In genomic region chr18:63422087-63422861, GRCh38 we compare ENCODE assay signal across 8 cellular contexts. TPM values are rescaled to one million over a fixed set of nuclear protein-coding genes. Genes with fewer than 3 reads are reported as not detected.
DNase-seq lines count a peak whose midpoint lies in the region; ATAC-seq, FAIRE-seq and TF ChIP-seq lines count a peak whose summit lies in the region.

TSS of gene VPS4B (minus strand) at chr18:63422476. CDS start at chr18:63422259, 217 bp downstream.

- peak within 1 kb of the TSS; percentile 90 for H3K4me3 ChIP-seq in CD4-positive, CD25-positive, alpha-beta regulatory T cell (ENCODE audit: low read depth, low read length)
- H3K4me3 ChIP-seq in HepG2 (replicated peaks in 1 of 3; ENCODE audit: insufficient read depth in 1 of 3, low read depth in 2 of 3, low read length in 3 of 3): peak within 1 kb of the TSS; percentile 77 to 96 (median 90)

- peaks cover 9% of the 10 kb centered on the region for H3K36me3 ChIP-seq in CD4-positive, CD25-positive, alpha-beta regulatory T cell (ENCODE audit: control insufficient read depth, insufficient read depth, low read length)
- peaks cover 0 to 12% of the 10 kb centered on the region in 2 experiments; a peak in 2 of 5 replicates for H3K36me3 ChIP-seq in HepG2 (replicated peaks in 1 of 2; ENCODE audit: control insufficient read depth in 1 of 2, insufficient read depth in 2 of 2, low read length in 2 of 2)

- H3K9ac ChIP-seq in HepG2 (ENCODE audit: insufficient read depth, low read depth, low read length): peak within 1 kb of the TSS; percentile 87

- intact Hi-C loops in activated CD4-positive, alpha-beta memory T cell treated with anti-CD3 and anti-CD28 coated beads for 36 hours (cut with micrococcal nuclease): loop anchor here (1.0 to 5.0 kb wide), 13 partner anchors 11 to 1235 kb away; partner anchors contain the start of genes KDSR, PHLPP1, PIGN and RELCH
- intact Hi-C loops in HepG2 (cut with micrococcal nuclease; ENCODE audit: unreplicated experiment): loop anchor here (1.0 to 2.0 kb wide), 2 partner anchors 55 to 101 kb away; partner anchors contain the start of gene KDSR

- in situ Hi-C loops in HepG2 (cut with HindIII; ENCODE audit: extremely low pct_ligation_motif_present, low pct_unique_long_range_greater_than_20kb): no loop called here

- no peaks in the 10 kb centered on the region for H4K20me1 ChIP-seq in HepG2 (ENCODE audit: insufficient read depth, low read length)

- WGBS in HepG2 (ENCODE audit: low lambda C conversion rate): 0% methylated on average over 37 of the region's 58 CpGs

- no TSS peak for BruUV-seq in HepG2 (replicated peaks; lab: Mats Ljungman, UMichigan)

- H2AFZ ChIP-seq in HepG2 (ENCODE audit: low read length): peak within 1 kb of the TSS; percentile 66

- CTCF ChIA-PET in activated CD4-positive, alpha-beta memory T cell treated with anti-CD3 and anti-CD28 coated beads for 36 hours (lab: Charles Lee): interaction anchor here (0.6 to 1.6 kb wide), 3 partner anchors 17 to 405 kb away, joined by 3 to 6 read pairs (median 4); no protein-coding TSS in a partner anchor
- CTCF ChIA-PET in HepG2 (lab: Yijun Ruan, JAX; ENCODE audit: low intra/inter-chr PET ratio, low total read pairs): no interaction called here

- peak within 1 kb of the TSS; percentile 98 to 100 (median 99) for H3K27ac Mint-ChIP-seq in CD4-positive, CD25-positive, alpha-beta regulatory T cell
- peak within 1 kb of the TSS; percentile 97 for H3K27ac Mint-ChIP-seq in activated CD4-positive, alpha-beta memory T cell treated with anti-CD3 and anti-CD28 coated beads for 36 hours

- peak; percentile 87 to 89 for TF ChIP-seq POLR2A in HepG2 (IDR thresholded peaks at IDR 0.05; ENCODE audit: insufficient read depth in 1 of 2, low read depth in 2 of 2, low read length in 2 of 2)

- FAIRE-seq in HepG2 (lab: Jason Lieb, UNC): peak; percentile 91

- peaks cover 19% of the 10 kb centered on the region for H3K4me1 ChIP-seq in CD4-positive, CD25-positive, alpha-beta regulatory T cell (ENCODE audit: control insufficient read depth, insufficient read depth, low read length, poor library complexity, severe bottlenecking)
- peaks cover 29% of the 10 kb centered on the region for H3K4me1 ChIP-seq in HepG2 (ENCODE audit: insufficient read depth, low read length)

- H3K27me3 ChIP-seq in CD4-positive, CD25-positive, alpha-beta regulatory T cell (ENCODE audit: control insufficient read depth, insufficient read depth, low read length): no peaks in the 10 kb centered on the region
- H3K27me3 ChIP-seq in HepG2 (ENCODE audit: control insufficient read depth in 1 of 2, insufficient read depth in 2 of 2, low read length in 2 of 2): no peaks in the 10 kb centered on the region; a peak in 1 of 5 replicates

- H3K79me2 ChIP-seq in HepG2 (ENCODE audit: insufficient read depth, low read length): peaks cover 38% of the 10 kb centered on the region

- peak within 1 kb of the TSS; percentile 96 for H3K27ac ChIP-seq in CD4-positive, CD25-positive, alpha-beta regulatory T cell (ENCODE audit: insufficient read depth, low read length, poor library complexity, severe bottlenecking)
- H3K27ac ChIP-seq in HepG2 (ENCODE audit: extremely low read length, insufficient read depth, low read length): peak within 1 kb of the TSS; percentile 88

- peaks cover 22 to 38% (median 27%) of the 10 kb centered on the region in 4 donors for H3K4me1 Mint-ChIP-seq in CD4-positive, CD25-positive, alpha-beta regulatory T cell
- H3K4me1 Mint-ChIP-seq in activated CD4-positive, alpha-beta memory T cell treated with anti-CD3 and anti-CD28 coated beads for 36 hours (ENCODE audit: low read depth): peaks cover 33% of the 10 kb centered on the region

- peak; percentile 94 to 96 for ATAC-seq in CD4-positive, CD25-positive, alpha-beta regulatory T cell (ENCODE audit: low read depth in 2 of 2)
- ATAC-seq in GM19438 (IDR thresholded peaks at IDR 0.05; ENCODE audit: low read depth, unreplicated experiment) (peak; percentile 94), HG03575 (IDR thresholded peaks at IDR 0.05; ENCODE audit: extremely low read depth, insufficient number of reproducible peaks, low FRiP score, unreplicated experiment) (peak; percentile 85), HepG2 (peak; percentile 98)

- H3K4me3 Mint-ChIP-seq in CD4-positive, CD25-positive, alpha-beta regulatory T cell: peak within 1 kb of the TSS in 3 of 4 donors; percentile 92 to 99 (median 97)
- H3K4me3 Mint-ChIP-seq in activated CD4-positive, alpha-beta memory T cell treated with anti-CD3 and anti-CD28 coated beads for 36 hours: peak within 1 kb of the TSS; percentile 95

- no peaks in the 10 kb centered on the region for H3K9me3 Mint-ChIP-seq in CD4-positive, CD25-positive, alpha-beta regulatory T cell
- no peaks in the 10 kb centered on the region for H3K9me3 Mint-ChIP-seq in activated CD4-positive, alpha-beta memory T cell treated with anti-CD3 and anti-CD28 coated beads for 36 hours

- H3K9me3 ChIP-seq in CD4-positive, CD25-positive, alpha-beta regulatory T cell (ENCODE audit: control insufficient read depth in 2 of 2, low read length in 2 of 2): no peaks in the 10 kb centered on the region
- H3K9me3 ChIP-seq in HepG2 (ENCODE audit: low read length): no peaks in the 10 kb centered on the region

- peaks cover 5% of the 10 kb centered on the region for H3K36me3 Mint-ChIP-seq in CD4-positive, CD25-positive, alpha-beta regulatory T cell
- H3K36me3 Mint-ChIP-seq in activated CD4-positive, alpha-beta memory T cell treated with anti-CD3 and anti-CD28 coated beads for 36 hours: peaks cover 3% of the 10 kb centered on the region

- H3K27me3 Mint-ChIP-seq in CD4-positive, CD25-positive, alpha-beta regulatory T cell: peaks cover 3% of the 10 kb centered on the region
- peaks cover 5% of the 10 kb centered on the region for H3K27me3 Mint-ChIP-seq in activated CD4-positive, alpha-beta memory T cell treated with anti-CD3 and anti-CD28 coated beads for 36 hours

- DNase-seq in CD4-positive, CD25-positive, alpha-beta regulatory T cell: peak; percentile 100
- DNase-seq in NCI-H82 treated with DMSO at 0.1 percent for 48 hours (lab: John Stamatoyannopoulos, UW; ENCODE audit: unreplicated experiment) (peak; percentile 93), dermis microvascular lymphatic vessel endothelial cell (ENCODE audit: low read depth in 2 of 2) (peak; percentile 98 to 100), HepG2 (ENCODE audit: low spot score) (peak; percentile 98)
- peak; percentile 100 for DNase-seq in activated CD4-positive, alpha-beta memory T cell treated with anti-CD3 and anti-CD28 coated beads for 36 hours
- DNase-seq in stimulated activated CD4-positive, alpha-beta T cell treated with anti-CD3 and anti-CD28 coated beads, Interleukin-4, amount 100 ng/mL, for 1 hour: peak; percentile 99

- TF ChIP-seq RAD21 in HepG2 (CRISPR knock-in tag; IDR thresholded peaks at IDR 0.05): peak; percentile 26; the same call in 1 of the 2 replicates

- H3K4me2 ChIP-seq in HepG2 (ENCODE audit: low read depth, low read length): peak within 1 kb of the TSS; percentile 92

- POLR2A ChIA-PET in activated CD4-positive, alpha-beta memory T cell treated with anti-CD3 and anti-CD28 coated beads for 36 hours (lab: Charles Lee): interaction anchor here (0.6 to 2.0 kb wide), 5 partner anchors 11 to 76 kb away, joined by 3 to 13 read pairs (median 4); partner anchors contain the start of gene KDSR
- POLR2A ChIA-PET in HepG2 (lab: Yijun Ruan, JAX): interaction anchor here (0.7 to 3.5 kb wide), 8 partner anchors 12 to 1194 kb away, joined by 3 to 36 read pairs (median 4); partner anchors contain the start of gene KDSR

- TF ChIP-seq EP300 in HepG2 (IDR thresholded peaks at IDR 0.05; ENCODE audit: low read depth in 2 of 2, low read length in 2 of 2) (no peak), HepG2 (CRISPR knock-in tag; IDR thresholded peaks at IDR 0.05; ENCODE audit: borderline replicate concordance) (peak; percentile 31; the same call in 1 of the 2 replicates)

- no peak for TF ChIP-seq CTCF in HepG2 (CRISPR knock-in tag; IDR thresholded peaks at IDR 0.05)

TF ChIP-seq in HepG2, 621 proteins besides CTCF, POLR2A, EP300 and RAD21 (continues in another document):
- TF ChIP-seq PHF21A (CRISPR knock-in tag; IDR thresholded peaks at IDR 0.05): peak; percentile 78
- no peak; the same call in 1 of the 2 replicates for TF ChIP-seq ZNF256 (CRISPR knock-in tag; conservative IDR thresholded peaks at IDR 0.05)
- peak; percentile 83 for TF ChIP-seq ASH2L (IDR thresholded peaks at IDR 0.05; ENCODE audit: insufficient read length, low read depth, low read length)
- no peak for TF ChIP-seq ONECUT2 (CRISPR knock-in tag; IDR thresholded peaks at IDR 0.05)
- TF ChIP-seq ZNF367 (CRISPR knock-in tag; IDR thresholded peaks at IDR 0.05; ENCODE audit: borderline replicate concordance): 0 out of 2 replicates have a peak, but pooled peaks have one; percentile 44
- no peak for TF ChIP-seq GZF1 (CRISPR knock-in tag; IDR thresholded peaks at IDR 0.05)

RNA-seq across cellular contexts. Expression of gene VPS4B, which starts in this region (rescaled TPM):
- total RNA-seq in CD4-positive, CD25-positive, alpha-beta regulatory T cell: 93.3 TPM
- polyA plus RNA-seq in CD4-positive, CD25-positive, alpha-beta regulatory T cell: 10 to 100 TPM; 54.2 to 72.4 (median 64.0) TPM
- 10 to 100 TPM; 41.7 to 43.3 TPM for total RNA-seq in activated CD4-positive, alpha-beta memory T cell treated with anti-CD3 and anti-CD28 coated beads for 36 hours
- total RNA-seq in dermis microvascular lymphatic vessel endothelial cell (42.4 and 42.6 TPM in 2 replicates), HepG2 (2016; rRNA removed; fragmentation: Illumina TruSeq; extraction: Trizol) (25.9 and 38.3 TPM in 2 replicates)
- total RNA-seq in HepG2 (2016; cell fraction: cytosol; rRNA removed; fragmentation: Illumina TruSeq; extraction: Trizol; ENCODE audit: low read depth): 2.2 TPM in 2 replicates
- 28.6 and 39.0 TPM in 2 replicates for total RNA-seq in HepG2 (2016; cell fraction: insoluble cytoplasmic fraction; rRNA removed; fragmentation: Illumina TruSeq; extraction: Trizol)
- 7.0 and 9.1 TPM in 2 replicates for total RNA-seq in HepG2 (2016; cell fraction: membrane; rRNA removed; fragmentation: Illumina TruSeq; extraction: Trizol)
- total RNA-seq in HepG2 (2016; cell fraction: nucleus; rRNA removed; fragmentation: Illumina TruSeq; extraction: Trizol): 17.0 and 25.2 TPM in 2 replicates
- polyA plus RNA-seq in HepG2 (2011; rRNA removed): 11.7 and 12.8 TPM in 2 replicates
- 7.0 and 9.7 TPM in 2 replicates for polyA plus RNA-seq in HepG2 (2011; cell fraction: cytosol; rRNA removed)
- polyA plus RNA-seq in HepG2 (2011; cell fraction: nucleus; rRNA removed): 3.3 and 4.4 TPM in 2 replicates
- 20.2 and 20.4 TPM in 2 replicates for polyA plus RNA-seq in HepG2 (2012)
- 0.92 and 1.0 TPM in 2 replicates for polyA plus RNA-seq in HepG2 (2016; cell fraction: cytosol; fragmentation: Illumina TruSeq; extraction: Trizol; ENCODE audit: low read depth)
- polyA plus RNA-seq in HepG2 (2016; cell fraction: insoluble cytoplasmic fraction; fragmentation: Illumina TruSeq; extraction: Trizol; ENCODE audit: low read depth): 29.8 and 30.0 TPM in 2 replicates
- 3.6 and 3.7 TPM in 2 replicates for polyA plus RNA-seq in HepG2 (2016; cell fraction: membrane; fragmentation: Illumina TruSeq; extraction: Trizol; ENCODE audit: low read depth)
- polyA plus RNA-seq in HepG2 (2016; cell fraction: nucleus; fragmentation: Illumina TruSeq; extraction: Trizol; ENCODE audit: insufficient read depth, low read depth): 15.7 and 17.2 TPM in 2 replicates
- polyA minus RNA-seq in HepG2 (2011; rRNA and poly(A)+ RNA removed; ENCODE audit: low replicate concordance): 30.2 and 30.7 TPM in 2 replicates
- polyA minus RNA-seq in HepG2 (2011; cell fraction: cytosol; rRNA and poly(A)+ RNA removed): 12.1 and 16.9 TPM in 2 replicates
- polyA minus RNA-seq in HepG2 (2011; cell fraction: nucleus; rRNA and poly(A)+ RNA removed): 27.9 and 33.8 TPM in 2 replicates

Comparison
In these comparisons a context has a peak if more than half of its experiments do, and no peak if none do; other contexts are left out.
1. Peak in every context shown above with its lines: DNase-seq, ATAC-seq, H3K4me3 ChIP-seq and H3K27ac ChIP-seq.